8 cellular contexts compared by ENCODE assay signal in the genomic region with DNA sequence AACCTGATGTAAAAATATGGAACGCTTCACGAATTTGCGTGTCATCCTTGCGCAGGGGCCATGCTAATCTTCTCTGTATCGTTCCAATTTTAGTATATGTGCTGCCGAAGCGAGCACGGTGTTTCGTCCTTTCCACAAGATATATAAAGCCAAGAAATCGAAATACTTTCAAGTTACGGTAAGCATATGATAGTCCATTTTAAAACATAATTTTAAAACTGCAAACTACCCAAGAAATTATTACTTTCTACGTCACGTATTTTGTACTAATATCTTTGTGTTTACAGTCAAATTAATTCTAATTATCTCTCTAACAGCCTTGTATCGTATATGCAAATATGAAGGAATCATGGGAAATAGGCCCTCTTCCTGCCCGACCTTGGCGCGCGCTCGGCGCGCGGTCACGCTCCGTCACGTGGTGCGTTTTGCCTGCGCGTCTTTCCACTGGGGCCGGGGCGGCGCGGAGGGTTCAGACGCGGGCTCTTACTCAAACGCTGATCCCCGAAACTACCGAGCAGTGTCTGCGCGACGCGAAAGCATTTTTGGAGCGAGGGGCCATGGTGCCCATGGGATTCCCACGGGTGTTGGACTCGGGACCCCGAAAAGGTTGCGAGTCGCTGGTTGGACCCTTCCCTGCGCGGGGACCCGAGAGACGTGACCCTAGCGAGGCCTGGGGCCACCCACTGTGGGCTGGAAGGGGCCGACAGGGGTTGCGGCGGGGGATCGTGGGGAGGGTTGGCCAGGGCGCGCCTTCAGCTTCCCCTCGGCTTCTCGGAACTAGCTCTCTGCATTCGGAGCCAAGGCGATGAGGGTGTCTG. TPM values are rescaled to one million over a fixed set of nuclear protein-coding genes. Genes with fewer than 3 reads are reported as not detected.
DNase-seq lines count a peak whose midpoint lies in the region; ATAC-seq and TF ChIP-seq lines count a peak whose summit lies in the region.

A gene (minus strand): TSS at position 117 of the 818 bp plus-strand sequence.

- no peak for TF ChIP-seq EP300 in Ishikawa (IDR thresholded peaks at IDR 0.05; ENCODE audit: borderline replicate concordance)

- TF ChIP-seq RAD21 in Ishikawa (IDR thresholded peaks at IDR 0.05; ENCODE audit: low read depth), result no peak

- peak; percentile 72 for ATAC-seq in GM21576 (IDR thresholded peaks at IDR 0.05; ENCODE audit: unreplicated experiment)

- DNase-seq in DMS114 treated with DMSO at 0.1 percent for 48 hours (lab: John Stamatoyannopoulos, UW; ENCODE audit: unreplicated experiment) (peak; percentile 94), OCI-M2 (lab: John Stamatoyannopoulos, UW; ENCODE audit: unreplicated experiment) (peak; percentile 75), epithelial cell of prostate (ENCODE audit: low read depth, low spot score) (peak; percentile 46), mucosa of gallbladder (ENCODE audit: low spot score) (peak; percentile 97)
- peak; percentile 97 for DNase-seq in activated T-cell treated with anti-CD3 and anti-CD28 coated beads, Interleukin-2, amount 50 U/mL, for 1 hour
- DNase-seq in stimulated activated CD8-positive, alpha-beta memory T cell treated with anti-CD3 and anti-CD28 coated beads, Interleukin-4, amount 100 ng/mL, for 24 hours (ENCODE audit: low read depth), result peak; percentile 88

- H3K27ac ChIP-seq in epithelial cell of prostate, result peak within 1 kb of the TSS; percentile 48

TF ChIP-seq in Ishikawa, 13 proteins besides CTCF, POLR2A, EP300 and RAD21:
- TF ChIP-seq, protein P1, sequence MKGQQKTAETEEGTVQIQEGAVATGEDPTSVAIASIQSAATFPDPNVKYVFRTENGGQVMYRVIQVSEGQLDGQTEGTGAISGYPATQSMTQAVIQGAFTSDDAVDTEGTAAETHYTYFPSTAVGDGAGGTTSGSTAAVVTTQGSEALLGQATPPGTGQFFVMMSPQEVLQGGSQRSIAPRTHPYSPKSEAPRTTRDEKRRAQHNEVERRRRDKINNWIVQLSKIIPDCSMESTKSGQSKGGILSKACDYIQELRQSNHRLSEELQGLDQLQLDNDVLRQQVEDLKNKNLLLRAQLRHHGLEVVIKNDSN (IDR thresholded peaks at IDR 0.05), result peak; percentile 98
- TF ChIP-seq, protein P2, sequence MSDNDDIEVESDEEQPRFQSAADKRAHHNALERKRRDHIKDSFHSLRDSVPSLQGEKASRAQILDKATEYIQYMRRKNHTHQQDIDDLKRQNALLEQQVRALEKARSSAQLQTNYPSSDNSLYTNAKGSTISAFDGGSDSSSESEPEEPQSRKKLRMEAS (IDR thresholded peaks at IDR 0.05), result peak; percentile 79
- peak; percentile 33; the same call in 1 of the 2 replicates for TF ChIP-seq YY1 (IDR thresholded peaks at IDR 0.05; ENCODE audit: low read depth)
- no peak for TF ChIP-seq FOXM1 (IDR thresholded peaks at IDR 0.05; ENCODE audit: borderline replicate concordance, low read depth)
- TF ChIP-seq TEAD4 (IDR thresholded peaks at IDR 0.05), result peak; percentile 85
- TF ChIP-seq EGR1 (IDR thresholded peaks at IDR 0.05), result no peak
- peak; percentile 80 for TF ChIP-seq TAF1 (IDR thresholded peaks at IDR 0.05; ENCODE audit: low read depth)
- no peak for TF ChIP-seq NFIC (IDR thresholded peaks at IDR 0.05)
- no peak for TF ChIP-seq CEBPB (IDR thresholded peaks at IDR 0.05)
- TF ChIP-seq ZBTB7A (IDR thresholded peaks at IDR 0.05; ENCODE audit: low read depth), result peak; percentile 68; the same call in 1 of the 2 replicates
- no peak for TF ChIP-seq TCF12 (IDR thresholded peaks at IDR 0.05; ENCODE audit: low read depth)
- no peak for TF ChIP-seq CREB1 (IDR thresholded peaks at IDR 0.05; ENCODE audit: low read depth)
- TF ChIP-seq, protein P3, sequence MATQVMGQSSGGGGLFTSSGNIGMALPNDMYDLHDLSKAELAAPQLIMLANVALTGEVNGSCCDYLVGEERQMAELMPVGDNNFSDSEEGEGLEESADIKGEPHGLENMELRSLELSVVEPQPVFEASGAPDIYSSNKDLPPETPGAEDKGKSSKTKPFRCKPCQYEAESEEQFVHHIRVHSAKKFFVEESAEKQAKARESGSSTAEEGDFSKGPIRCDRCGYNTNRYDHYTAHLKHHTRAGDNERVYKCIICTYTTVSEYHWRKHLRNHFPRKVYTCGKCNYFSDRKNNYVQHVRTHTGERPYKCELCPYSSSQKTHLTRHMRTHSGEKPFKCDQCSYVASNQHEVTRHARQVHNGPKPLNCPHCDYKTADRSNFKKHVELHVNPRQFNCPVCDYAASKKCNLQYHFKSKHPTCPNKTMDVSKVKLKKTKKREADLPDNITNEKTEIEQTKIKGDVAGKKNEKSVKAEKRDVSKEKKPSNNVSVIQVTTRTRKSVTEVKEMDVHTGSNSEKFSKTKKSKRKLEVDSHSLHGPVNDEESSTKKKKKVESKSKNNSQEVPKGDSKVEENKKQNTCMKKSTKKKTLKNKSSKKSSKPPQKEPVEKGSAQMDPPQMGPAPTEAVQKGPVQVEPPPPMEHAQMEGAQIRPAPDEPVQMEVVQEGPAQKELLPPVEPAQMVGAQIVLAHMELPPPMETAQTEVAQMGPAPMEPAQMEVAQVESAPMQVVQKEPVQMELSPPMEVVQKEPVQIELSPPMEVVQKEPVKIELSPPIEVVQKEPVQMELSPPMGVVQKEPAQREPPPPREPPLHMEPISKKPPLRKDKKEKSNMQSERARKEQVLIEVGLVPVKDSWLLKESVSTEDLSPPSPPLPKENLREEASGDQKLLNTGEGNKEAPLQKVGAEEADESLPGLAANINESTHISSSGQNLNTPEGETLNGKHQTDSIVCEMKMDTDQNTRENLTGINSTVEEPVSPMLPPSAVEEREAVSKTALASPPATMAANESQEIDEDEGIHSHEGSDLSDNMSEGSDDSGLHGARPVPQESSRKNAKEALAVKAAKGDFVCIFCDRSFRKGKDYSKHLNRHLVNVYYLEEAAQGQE (IDR thresholded peaks at IDR 0.05; ENCODE audit: low read depth), result no peak

RNA-seq across cellular contexts. Expression of the gene that starts here (rescaled TPM):
- total RNA-seq in mucosa of gallbladder, result not detected

Comparison
In these comparisons a context has a peak if more than half of its experiments do, and no peak if none do; other contexts are left out.
1. Peak in every context shown above with its lines: DNase-seq, ATAC-seq and H3K27ac ChIP-seq.
2. Peak in DNase-seq in mucosa of gallbladder; RNA of the gene not detected or under 1 TPM.
3. DNase-seq: peak in every context shown above with its lines; median percentile 97 in activated T-cell treated with anti-CD3 and anti-CD28 coated beads, Interleukin-2, amount 50 U/mL, for 1 hour; 97 in mucosa of gallbladder; 94 in DMS114 treated with DMSO at 0.1 percent for 48 hours; 88 in stimulated activated CD8-positive, alpha-beta memory T cell treated with anti-CD3 and anti-CD28 coated beads, Interleukin-4, amount 100 ng/mL, for 24 hours; 75 in OCI-M2; 46 in epithelial cell of prostate.